Comparison of ENCODE assay signal across 15 cellular contexts in the genomic region with DNA sequence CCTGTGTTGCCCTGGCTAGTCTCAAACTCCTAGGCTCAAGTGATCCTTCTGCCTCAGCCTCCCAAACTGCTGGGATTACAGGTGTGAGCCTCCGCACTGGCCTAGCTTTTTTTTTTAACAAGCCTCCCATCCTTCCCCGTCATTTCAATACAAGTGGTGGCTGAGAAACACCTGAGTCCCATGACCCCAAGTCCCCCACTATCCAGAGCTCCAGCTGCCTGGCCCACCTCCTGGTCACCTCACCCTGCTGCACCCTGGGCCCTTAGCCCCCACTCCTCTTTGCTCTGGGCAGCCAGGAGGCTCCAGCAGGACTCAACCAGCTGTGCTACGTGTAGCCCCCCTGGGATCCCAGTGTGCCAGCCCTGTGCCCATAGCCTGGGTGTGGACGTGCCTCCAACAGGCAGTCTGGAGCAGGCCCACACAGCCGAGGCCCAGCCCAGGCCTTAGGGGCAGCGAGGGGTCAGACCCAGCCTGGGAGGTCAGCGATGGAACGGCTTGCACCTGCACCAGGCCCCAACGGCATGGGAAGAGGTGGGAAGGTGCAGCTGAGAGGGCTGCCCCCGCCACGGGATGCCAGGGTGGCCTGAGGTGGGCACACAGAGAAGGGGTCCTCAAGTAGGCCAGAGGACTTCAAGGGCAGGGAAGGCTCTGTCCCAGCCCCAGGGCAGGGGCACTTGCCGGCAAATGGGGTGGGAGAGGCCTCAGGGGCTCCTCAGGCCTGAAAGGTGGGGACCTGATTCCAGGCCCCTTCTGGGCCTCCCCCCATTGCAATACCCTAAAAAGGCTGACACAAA. TPM values are rescaled to one million over a fixed set of nuclear protein-coding genes. Genes with fewer than 3 reads are reported as not detected.
DNase-seq lines count a peak whose midpoint lies in the region; ATAC-seq and TF ChIP-seq lines count a peak whose summit lies in the region.
"Had no signal": no experiment of that assay in that cellular context is flagged by ENCODE, and none has a peak within 500 bp of the region (broad histone marks: within the 10 kb centered on the region; RNA-seq: fewer than 3 reads in every experiment).

No MANE protein-coding gene starts in this region.

- no peak for ATAC-seq in gastroesophageal sphincter
- ATAC-seq in GM21529 (IDR thresholded peaks at IDR 0.05; ENCODE audit: unreplicated experiment), result no peak
- ATAC-seq: stimulated activated naive CD8-positive, alpha-beta T cell treated with anti-CD3 and anti-CD28 coated beads, Interleukin-15, Interleukin-2, amounts not matched to agents 100 U/mL and 50 U/mL, for 24 hours had no signal

- no peaks in the 10 kb centered on the region for H3K27me3 ChIP-seq in WERI-Rb-1 (ENCODE audit: insufficient read depth, low read depth, severe bottlenecking)
- no peaks in the 10 kb centered on the region for H3K27me3 ChIP-seq in gastroesophageal sphincter
- peaks cover 0 to 90% (median 9%) of the 10 kb centered on the region in 3 experiments for H3K27me3 ChIP-seq in neuronal stem cell (ENCODE audit: control insufficient read depth in 3 of 3, insufficient read depth in 3 of 3, low read depth in 1 of 3, low read length in 3 of 3)
- H3K27me3 ChIP-seq in transverse colon, result peaks cover 42% of the 10 kb centered on the region
- H3K27me3 ChIP-seq in MM.1S (replicated peaks; ENCODE audit: insufficient read depth, low read length), result peaks cover 28% of the 10 kb centered on the region
- H3K27me3 ChIP-seq: body of pancreas had no signal

- H3K36me3 ChIP-seq in WERI-Rb-1, result no peaks in the 10 kb centered on the region
- no peaks in the 10 kb centered on the region for H3K36me3 ChIP-seq in gastroesophageal sphincter
- no peaks in the 10 kb centered on the region for H3K36me3 ChIP-seq in neuronal stem cell (replicated peaks in 1 of 2; ENCODE audit: control insufficient read depth in 2 of 2, insufficient read depth in 2 of 2, low read length in 2 of 2)
- no peaks in the 10 kb centered on the region for H3K36me3 ChIP-seq in transverse colon
- no peaks in the 10 kb centered on the region for H3K36me3 ChIP-seq in MM.1S (replicated peaks; ENCODE audit: insufficient read depth, low read length)

- peak overlapping the region; percentile 71 for H3K18ac ChIP-seq in neuronal stem cell (ENCODE audit: low read length)

- peak overlapping the region; percentile 77 for H3K23ac ChIP-seq in neuronal stem cell (ENCODE audit: low read depth, low read length, poor library complexity)

- no peaks in the 10 kb centered on the region for H4K20me1 ChIP-seq in MM.1S (ENCODE audit: insufficient read depth, low read length)

- H3K4me3 ChIP-seq in WERI-Rb-1 (ENCODE audit: low read depth, low read length) (no peak overlapping the region), gastroesophageal sphincter (no peak overlapping the region), neuronal stem cell (ENCODE audit: low read length in 2 of 2) (peak overlapping the region in 1 of 2 donors; percentile 46), transverse colon (no peak overlapping the region), MM.1S (ENCODE audit: low read length) (no peak overlapping the region)
- H3K4me3 ChIP-seq: body of pancreas had no signal

- no peak overlapping the region for H2BK5ac ChIP-seq in neuronal stem cell (ENCODE audit: low read length)

- H3K4me1 ChIP-seq in gastroesophageal sphincter, result peaks cover 13 to 100% (median 87%) of the 10 kb centered on the region in 3 donors
- peaks cover 28 to 47% of the 10 kb centered on the region in 2 donors for H3K4me1 ChIP-seq in neuronal stem cell (ENCODE audit: control insufficient read depth in 2 of 2, insufficient read depth in 1 of 2, low read depth in 1 of 2, low read length in 2 of 2)
- H3K4me1 ChIP-seq in transverse colon, result peaks cover 58 to 87% (median 67%) of the 10 kb centered on the region in 4 donors
- no peaks in the 10 kb centered on the region for H3K4me1 ChIP-seq in MM.1S (ENCODE audit: low read length)

- no peaks in the 10 kb centered on the region for H3K9me2 ChIP-seq in MM.1S (replicated peaks; ENCODE audit: insufficient read depth, low read length)

- intact Hi-C loops in transverse colon (cut with DNase I; ENCODE audit: low total_unique reads), result no loop called here

- TF ChIP-seq EP300 in gastroesophageal sphincter (IDR thresholded peaks at IDR 0.05), result no peak
- TF ChIP-seq EP300 in transverse colon (IDR thresholded peaks at IDR 0.05; ENCODE audit: low read depth), result no peak

- 93 to 100% methylated on average over 1 to 2 of the region's 12 CpGs for WGBS in gastroesophageal sphincter (ENCODE audit: low coverage in 1 of 2), 2 donors
- WGBS in neuronal stem cell (ENCODE audit: extremely low coverage in 2 of 2, insufficient read length in 2 of 2, insufficient replicate concordance in 1 of 2), 2 donors, result no CpG with 5 or more reads among the region's 12 CpGs
- WGBS in transverse colon (ENCODE audit: low coverage in 1 of 2), 2 donors, result 85% methylated on average over 8 of the region's 12 CpGs; no CpG with 5 or more reads in 1 of the 2 donors

- TF ChIP-seq POLR2A in gastroesophageal sphincter (IDR thresholded peaks at IDR 0.05) (no peak), transverse colon (IDR thresholded peaks at IDR 0.05) (no peak)

- H3K9me3 ChIP-seq in WERI-Rb-1 (ENCODE audit: severe bottlenecking) (no peaks in the 10 kb centered on the region), gastroesophageal sphincter (no peaks in the 10 kb centered on the region), neuronal stem cell (replicated peaks in 1 of 2; ENCODE audit: control insufficient read depth in 2 of 2, insufficient read depth in 1 of 2, low read depth in 1 of 2, low read length in 2 of 2) (peaks cover 0 to 2% of the 10 kb centered on the region in 2 donors), transverse colon (no peaks in the 10 kb centered on the region), MM.1S (replicated peaks; ENCODE audit: insufficient read depth, low read length) (no peaks in the 10 kb centered on the region)
- H3K9me3 ChIP-seq: body of pancreas had no signal

- H3K4me2 ChIP-seq in neuronal stem cell (ENCODE audit: insufficient read depth, low read length, poor library complexity, severe bottlenecking), result no peak overlapping the region
- no peak overlapping the region for H3K4me2 ChIP-seq in MM.1S (ENCODE audit: low read depth, low read length)

- H3K9ac ChIP-seq in neuronal stem cell (ENCODE audit: low read depth, low read length, poor library complexity) (no peak overlapping the region), MM.1S (ENCODE audit: low read length) (no peak overlapping the region)

- H4K8ac ChIP-seq in neuronal stem cell (ENCODE audit: low read depth, low read length), result no peak overlapping the region

- peak overlapping the region; percentile 73 for H2BK12ac ChIP-seq in neuronal stem cell (ENCODE audit: low read length)

- H2BK120ac ChIP-seq in neuronal stem cell (ENCODE audit: low read depth, low read length), result no peak overlapping the region

- no peak overlapping the region for H3K27ac ChIP-seq in WERI-Rb-1
- peak overlapping the region; percentile 90 to 98 (median 95) for H3K27ac ChIP-seq in gastroesophageal sphincter
- no peak overlapping the region for H3K27ac ChIP-seq in neuronal stem cell (replicated peaks; ENCODE audit: low read length)
- peak overlapping the region; percentile 80 to 92 (median 88) for H3K27ac ChIP-seq in transverse colon
- H3K27ac ChIP-seq in MM.1S (ENCODE audit: low read length), result no peak overlapping the region

- in situ Hi-C loops in transverse colon (cut with MboI; ENCODE audit: low pct_ligation_motif_present in 1 of 4, low pct_unique_long_range_greater_than_20kb in 1 of 4, low sequenced_read_pairs in 3 of 4), result loop anchor here in 2 of 4 donors (5.0 to 10.0 kb wide), 2 partner anchors 71 to 73 kb away; no protein-coding TSS in a partner anchor

- no peak overlapping the region for H3K4ac ChIP-seq in neuronal stem cell (ENCODE audit: low read length)

- H3K79me1 ChIP-seq in neuronal stem cell (ENCODE audit: low read depth, low read length), result no peaks in the 10 kb centered on the region

- TF ChIP-seq CTCF in WERI-Rb-1 (IDR thresholded peaks at IDR 0.05; ENCODE audit: low read depth, low read length) (no peak), gastroesophageal sphincter (IDR thresholded peaks at IDR 0.05) (no peak), transverse colon (IDR thresholded peaks at IDR 0.05) (no peak), MM.1S (IDR thresholded peaks at IDR 0.05; ENCODE audit: low read length) (no peak)

- peak overlapping the region; percentile 94 for H2AK5ac ChIP-seq in neuronal stem cell (ENCODE audit: low read depth, low read length)

- H4K91ac ChIP-seq in neuronal stem cell (ENCODE audit: low read depth, low read length, poor library complexity), result no peak overlapping the region

- H3K79me2 ChIP-seq in MM.1S (ENCODE audit: low read length), result no peaks in the 10 kb centered on the region

- H2AFZ ChIP-seq in neuronal stem cell (ENCODE audit: low read length) (no peak overlapping the region), MM.1S (ENCODE audit: low read length) (no peak overlapping the region)

- no peak overlapping the region for H3K14ac ChIP-seq in neuronal stem cell (ENCODE audit: low read length)

- no peaks in the 10 kb centered on the region for H3F3A ChIP-seq in MM.1S (ENCODE audit: insufficient read depth, low read length)

- DNase-seq in WERI-Rb-1, result peak; percentile 6
- DNase-seq in neuronal stem cell (ENCODE audit: low spot score), result no peak
- no peak for DNase-seq in transverse colon
- no peak for DNase-seq in iPS-NIHi7 (ENCODE audit: extremely low spot score)
- DNase-seq in SHP77 (lab: John Stamatoyannopoulos, UW), result no peak
- DNase-seq in MM.1S, result no peak
- DNase-seq: activated CD4-positive, alpha-beta T cell treated with anti-CD3 and anti-CD28 coated beads, Interleukin-2, amount 50 U/mL, for 48 hours; CD4-positive, alpha-beta memory T cell; effector memory CD4-positive, alpha-beta T cell; H7; OCI-M1; stimulated activated naive CD8-positive, alpha-beta T cell treated with anti-CD3 and anti-CD28 coated beads, Interleukin-15, Interleukin-2, amounts not matched to agents 100 U/mL and 50 U/mL, for 24 hours had no signal

- peak overlapping the region; percentile 90 for H2BK15ac ChIP-seq in neuronal stem cell (ENCODE audit: low read length)

RNA-seq across cellular contexts. Expression of a gene that starts 6.5 kb away (rescaled TPM):
- total RNA-seq in gastroesophageal sphincter, result 100 to 1,000 TPM; 105 to 529 (median 239) TPM
- polyA plus RNA-seq in neuronal stem cell (2013, experiment 1 of 2), result 0.43 TPM
- polyA plus RNA-seq in neuronal stem cell (2013, experiment 2 of 2), result 0.46 TPM
- total RNA-seq in transverse colon, result 10 to 100 TPM; 19.4 to 75.2 (median 28.5) TPM
- polyA plus RNA-seq: CD4-positive, alpha-beta memory T cell had no signal

RNA-seq across cellular contexts. Expression of a gene that starts 13.9 kb away (rescaled TPM):
- 1 to 10 TPM; 2.4 to 8.8 (median 5.8) TPM for total RNA-seq in gastroesophageal sphincter
- polyA plus RNA-seq in neuronal stem cell (2013, experiment 1 of 2), result 6.1 TPM
- 6.0 TPM for polyA plus RNA-seq in neuronal stem cell (2013, experiment 2 of 2)
- 1 to 10 TPM in 3 of 4 donors, under 1 TPM in 1; 0.40 to 6.7 (median 5.3) TPM for total RNA-seq in transverse colon

RNA-seq across cellular contexts. Expression of a gene that starts 47.0 kb away (rescaled TPM):
- under 1 TPM in 3 of 4 donors, not detected in 1; under 0.01 to 0.42 (median 0.31) TPM for total RNA-seq in gastroesophageal sphincter
- polyA plus RNA-seq in neuronal stem cell (2013, experiment 1 of 2), result 0.04 TPM
- polyA plus RNA-seq in neuronal stem cell (2013, experiment 2 of 2), result 0.03 TPM
- 1 to 10 TPM in 2 of 4 donors, not detected in 2; 1.1 TPM for total RNA-seq in transverse colon
- total RNA-seq: body of pancreas; CD4-positive, alpha-beta memory T cell; H7 had no signal

RNA-seq across cellular contexts. Expression of a gene that starts 49.2 kb away (rescaled TPM):
- total RNA-seq in gastroesophageal sphincter (1 to 10 TPM; 5.8 to 7.8 (median 6.2) TPM), transverse colon (1 to 10 TPM in 3 of 4 donors, under 1 TPM in 1; 0.80 to 7.5 (median 4.5) TPM)
- 46.0 TPM for polyA plus RNA-seq in neuronal stem cell (2013, experiment 1 of 2)
- polyA plus RNA-seq in neuronal stem cell (2013, experiment 2 of 2), result 45.5 TPM

Comparison
In these comparisons a context has a peak if more than half of its experiments do, and no peak if none do; other contexts are left out.
1. H3K27ac ChIP-seq: peak in gastroesophageal sphincter (4 of 4) and transverse colon (4 of 4); none in WERI-Rb-1 (single experiment), neuronal stem cell (single experiment) and MM.1S (single experiment).